In genomic region chr3:82085811-82086475, GRCh38 we compare ENCODE assay signal across 20 cellular contexts.
"Had no signal": no experiment of that assay in that cellular context is flagged by ENCODE, and none has a peak within 500 bp of the region (broad histone marks: within the 10 kb centered on the region; RNA-seq: fewer than 3 reads in every experiment).

No MANE protein-coding gene starts in this region.

- ATAC-seq: foreskin keratinocyte; left lung; mucosa of descending colon; stimulated activated naive CD8-positive, alpha-beta T cell treated with anti-CD3 and anti-CD28 coated beads, Interleukin-15, Interleukin-2, amounts not matched to agents 100 U/mL and 50 U/mL, for 24 hours had no signal

- H3K27me3 ChIP-seq: ascending aorta, esophagus squamous epithelium, foreskin keratinocyte, left lung, ovary, tibial nerve had no signal

- H3K4me1 ChIP-seq: ascending aorta, esophagus squamous epithelium, left lung had no signal

- H3K27ac ChIP-seq: ascending aorta, esophagus squamous epithelium, foreskin keratinocyte, ovary, tibial nerve had no signal

- H3K9me3 ChIP-seq: ascending aorta, esophagus squamous epithelium, left lung, mucosa of descending colon, ovary, tibial nerve had no signal

- H3K36me3 ChIP-seq: ascending aorta, esophagus squamous epithelium, left lung, ovary, tibial nerve had no signal

- H3K4me3 ChIP-seq: ascending aorta, esophagus squamous epithelium, left lung, mucosa of descending colon, ovary, tibial nerve had no signal

- DNase-seq: activated CD4-positive, alpha-beta T cell treated with anti-CD3 and anti-CD28 coated beads, Interleukin-2, amount 50 U/mL, for 1 hour; activated CD4-positive, CD25-positive, alpha-beta regulatory T cell treated with anti-CD3 and anti-CD28 coated beads, Interleukin-2, amount 50 U/mL, for 72 hours; activated CD8-positive, alpha-beta memory T cell treated with anti-CD3 and anti-CD28 coated beads, Interleukin-2, amount 50 U/mL, for 4 hours; activated effector memory CD4-positive, alpha-beta T cell treated with Interleukin-2 at 50 U/mL for 16 hours; activated naive CD4-positive, alpha-beta T cell treated with anti-CD3 and anti-CD28 coated beads, Interleukin-2, amount 50 U/mL, for 16 hours; activated T-cell treated with anti-CD3 and anti-CD28 coated beads, Interleukin-2, amount 50 U/mL, for 48 hours; effector memory CD4-positive, alpha-beta T cell; esophagus squamous epithelium; foreskin keratinocyte; head of caudate nucleus; mucosa of descending colon; naive B cell; ovary; stimulated activated CD4-positive, alpha-beta T cell treated with anti-CD3 and anti-CD28 coated beads, Interleukin-12 subunit alpha, Interleukin-12 subunit beta, amount 100 ng/mL, for 4 hours; stimulated activated CD4-positive, alpha-beta T cell treated with anti-CD3 and anti-CD28 coated beads, Interleukin-1b, Interleukin-23, amount 100 ng/mL, for 48 hours; stimulated activated naive CD8-positive, alpha-beta T cell treated with anti-CD3 and anti-CD28 coated beads, Interleukin-15, Interleukin-2, amounts not matched to agents 100 U/mL and 50 U/mL, for 24 hours; T1000 had no signal
